8 cellular contexts compared by ENCODE assay signal in the genomic region with DNA sequence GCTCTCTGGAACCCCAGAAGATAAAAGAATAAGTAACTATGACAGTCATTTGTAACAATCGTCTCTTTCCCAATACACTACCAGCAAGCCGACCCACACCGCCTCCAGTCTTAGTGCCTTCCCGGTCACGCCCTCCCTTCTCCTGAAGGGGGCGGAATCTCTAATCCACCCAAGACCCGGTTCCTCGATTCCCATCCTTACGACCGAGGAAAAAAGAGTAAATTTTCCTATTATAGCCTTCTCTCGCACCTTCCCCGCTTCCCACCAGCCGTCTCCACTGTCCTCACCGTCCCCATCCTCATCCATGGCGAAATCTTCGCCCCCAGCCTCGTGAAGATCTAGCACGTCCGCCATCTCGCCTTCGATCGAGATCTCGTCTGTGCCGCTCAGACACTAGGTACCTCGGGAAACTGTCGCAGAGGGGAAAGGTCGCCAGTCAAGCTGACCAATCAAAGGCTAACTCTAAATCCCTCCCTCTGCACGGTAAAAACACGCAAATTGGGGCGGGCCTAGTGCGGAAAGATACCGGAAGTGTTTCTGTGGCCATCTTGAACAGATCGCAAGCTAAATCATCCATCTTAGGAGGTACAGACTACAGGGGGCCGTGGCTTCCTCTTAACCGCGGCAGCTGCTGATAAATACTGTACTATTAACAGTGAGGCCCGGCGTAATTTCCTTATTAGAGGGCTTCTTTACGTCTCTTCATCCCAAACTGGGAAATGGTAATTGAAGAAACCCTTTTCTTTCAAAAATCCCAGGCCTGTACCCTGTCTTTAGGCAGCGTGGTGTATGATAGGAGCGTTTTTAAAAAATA.
DNase-seq lines count a peak whose midpoint lies in the region; ATAC-seq lines count a peak whose summit lies in the region.

A gene (minus strand): TSS at position 412 of the 814 bp plus-strand sequence. CDS start 58 bp downstream, at position 354.

- ATAC-seq in GM19035 (IDR thresholded peaks at IDR 0.05; ENCODE audit: unreplicated experiment) (peak; percentile 86), HG03354 (IDR thresholded peaks at IDR 0.05; ENCODE audit: poor library complexity, severe bottlenecking, unreplicated experiment) (peak; percentile 98)

- DNase-seq in Ammon's horn (ENCODE audit: low spot score) (peak; percentile 99), NCI-H446 (lab: John Stamatoyannopoulos, UW) (peak; percentile 97 to 98), cerebellar nuclear complex (lab: John Stamatoyannopoulos, UW) (peak; percentile 67 to 90), islet precursor cell (peak; percentile 98)
- DNase-seq in activated CD4-positive, CD25-positive, alpha-beta regulatory T cell treated with anti-CD3 and anti-CD28 coated beads, Interleukin-2, amount 50 U/mL, for 16 hours (ENCODE audit: low read depth, low spot score), result peak; percentile 93
- peak; percentile 86 to 94 (median 93) for DNase-seq in stimulated activated CD4-positive, alpha-beta T cell treated with anti-CD3 and anti-CD28 coated beads, Interleukin-12 subunit alpha, Interleukin-12 subunit beta, amount 100 ng/mL, for 48 hours (ENCODE audit: low read depth in 2 of 3, low spot score in 1 of 3)

Comparison
In these comparisons a context has a peak if more than half of its experiments do, and no peak if none do; other contexts are left out.
1. Peak in every context shown above with its lines: DNase-seq and ATAC-seq.